ENCODE assay signal across 7 cellular contexts in genomic region chr9:42397336-42397735, GRCh38.
DNase-seq lines count a peak whose midpoint lies in the region; ATAC-seq and TF ChIP-seq lines count a peak whose summit lies in the region.
"Not testable (repeated sequence)": the region's sequence is repeated elsewhere in the genome, so short reads cannot be mapped to it uniquely, and the experiment has no call there.

No MANE protein-coding gene starts in this region.

- H3K4me1 Mint-ChIP-seq in activated T-helper 17 cell treated with anti-CD3 and anti-CD28 coated beads, Interleukin-2, amount 50 U/mL, for 72 hours, result not testable (repeated sequence)

- not testable (repeated sequence) for H3K27me3 ChIP-seq in GM23248 (replicated peaks; ENCODE audit: insufficient read depth); MG63; mammary epithelial cell (ENCODE audit: insufficient read depth, low read length)

- ATAC-seq in activated T-helper 17 cell treated with anti-CD3 and anti-CD28 coated beads, Interleukin-2, amount 50 U/mL, for 72 hours (replicated peaks), result peak; percentile 59

- TF ChIP-seq CTCF in mammary epithelial cell (conservative IDR thresholded peaks at IDR 0.05 in 1 of 2, IDR thresholded peaks at IDR 0.05 in 1 of 2; ENCODE audit: extremely low read depth in 1 of 2, insufficient read depth in 1 of 2, low read depth in 1 of 2, low read length in 2 of 2), result not testable (repeated sequence)

- DNase-seq in GM23248 (peak; percentile 21), MG63 (peak; percentile 86), mammary epithelial cell (peak; percentile 84), fibroblast of peridontal ligament (ENCODE audit: extremely low read depth) (peak; percentile 87), kidney tubule cell (ENCODE audit: low spot score) (peak; percentile 79), skeletal muscle cell (ENCODE audit: low read depth) (peak; percentile 8)

- in situ Hi-C loops in GM23248 (cut with MboI); mammary epithelial cell (cut with MboI; ENCODE audit: low sequenced_read_pairs in 2 of 2): not testable (repeated sequence)

- H3K36me3 Mint-ChIP-seq in activated T-helper 17 cell treated with anti-CD3 and anti-CD28 coated beads, Interleukin-2, amount 50 U/mL, for 72 hours (ENCODE audit: low read depth), result not testable (repeated sequence)

- H2AFZ ChIP-seq in GM23248, result not testable (repeated sequence)
- peak overlapping the region; percentile 52 for H2AFZ ChIP-seq in mammary epithelial cell (ENCODE audit: low read depth, low read length)

- not testable (repeated sequence) for H3K27ac ChIP-seq in GM23248; mammary epithelial cell (ENCODE audit: insufficient read depth, low read depth, low read length)

- H3K9me3 Mint-ChIP-seq in activated T-helper 17 cell treated with anti-CD3 and anti-CD28 coated beads, Interleukin-2, amount 50 U/mL, for 72 hours, result not testable (repeated sequence)

- not testable (repeated sequence) for BruUV-seq in mammary epithelial cell (replicated peaks; lab: Mats Ljungman, UMichigan)

- H4K20me1 ChIP-seq in GM23248 (ENCODE audit: insufficient read depth); mammary epithelial cell (ENCODE audit: insufficient read depth, low read length): not testable (repeated sequence)

- H3K27ac Mint-ChIP-seq in activated T-helper 17 cell treated with anti-CD3 and anti-CD28 coated beads, Interleukin-2, amount 50 U/mL, for 72 hours, result not testable (repeated sequence)

- H3K27me3 Mint-ChIP-seq in activated T-helper 17 cell treated with anti-CD3 and anti-CD28 coated beads, Interleukin-2, amount 50 U/mL, for 72 hours, result not testable (repeated sequence)

- intact Hi-C loops in mammary epithelial cell (cut with micrococcal nuclease), result not testable (repeated sequence)

- not testable (repeated sequence) for H3K36me3 ChIP-seq in GM23248 (ENCODE audit: low read depth); MG63; mammary epithelial cell (ENCODE audit: insufficient read depth, low read length)

- H3K4me1 ChIP-seq in GM23248 (ENCODE audit: insufficient read depth); mammary epithelial cell (ENCODE audit: insufficient read depth, low read length): not testable (repeated sequence)

- not testable (repeated sequence) for H3K79me2 ChIP-seq in GM23248 (ENCODE audit: insufficient read depth); mammary epithelial cell (ENCODE audit: insufficient read depth, low read length)

- H3K9me3 ChIP-seq in GM23248 (ENCODE audit: low read depth); MG63; mammary epithelial cell (replicated peaks; ENCODE audit: insufficient read depth, low read length): not testable (repeated sequence)

- dilution Hi-C loops in mammary epithelial cell (cut with HindIII; ENCODE audit: low sequenced_read_pairs), result not testable (repeated sequence)

- not testable (repeated sequence) for H3K9me2 ChIP-seq in GM23248 (ENCODE audit: insufficient read depth)

- CTCF ChIA-PET in mammary epithelial cell (lab: Charles Lee; ENCODE audit: low non-redundant PET), result not testable (repeated sequence)

- not testable (repeated sequence) for H3K4me2 ChIP-seq in GM23248 (ENCODE audit: unreplicated experiment); mammary epithelial cell (ENCODE audit: insufficient read depth, low read depth, low read length)

- 33 to 35% methylated on average over 7 of the region's 7 CpGs for WGBS in GM23248 (ENCODE audit: low coverage in 1 of 2, low lambda C conversion rate in 2 of 2, missing lambda C conversion rate in 2 of 2), 2 experiments
- WGBS in mammary epithelial cell (ENCODE audit: low coverage, missing lambda C conversion rate), result 64% methylated on average over 5 of the region's 7 CpGs

- H3K9ac ChIP-seq in GM23248; mammary epithelial cell (ENCODE audit: insufficient read depth, low read length): not testable (repeated sequence)

- not testable (repeated sequence) for H3K4me3 Mint-ChIP-seq in activated T-helper 17 cell treated with anti-CD3 and anti-CD28 coated beads, Interleukin-2, amount 50 U/mL, for 72 hours

- H3K4me3 ChIP-seq in GM23248; MG63; mammary epithelial cell (replicated peaks in 1 of 3; ENCODE audit: insufficient read depth in 1 of 3, low read depth in 2 of 3, low read length in 3 of 3); skeletal muscle cell (ENCODE audit: low read depth, low read length): not testable (repeated sequence)

- H3F3A ChIP-seq in GM23248 (ENCODE audit: insufficient read depth), result not testable (repeated sequence)

Comparison
In these comparisons a context has a peak if more than half of its experiments do, and no peak if none do; other contexts are left out.
1. DNase-seq: peak in every context shown above with its lines; median percentile 87 in fibroblast of peridontal ligament; 86 in MG63; 84 in mammary epithelial cell; 79 in kidney tubule cell; 21 in GM23248; 8 in skeletal muscle cell.